Comparison of ENCODE assay signal across 1 cellular context in the genomic region with DNA sequence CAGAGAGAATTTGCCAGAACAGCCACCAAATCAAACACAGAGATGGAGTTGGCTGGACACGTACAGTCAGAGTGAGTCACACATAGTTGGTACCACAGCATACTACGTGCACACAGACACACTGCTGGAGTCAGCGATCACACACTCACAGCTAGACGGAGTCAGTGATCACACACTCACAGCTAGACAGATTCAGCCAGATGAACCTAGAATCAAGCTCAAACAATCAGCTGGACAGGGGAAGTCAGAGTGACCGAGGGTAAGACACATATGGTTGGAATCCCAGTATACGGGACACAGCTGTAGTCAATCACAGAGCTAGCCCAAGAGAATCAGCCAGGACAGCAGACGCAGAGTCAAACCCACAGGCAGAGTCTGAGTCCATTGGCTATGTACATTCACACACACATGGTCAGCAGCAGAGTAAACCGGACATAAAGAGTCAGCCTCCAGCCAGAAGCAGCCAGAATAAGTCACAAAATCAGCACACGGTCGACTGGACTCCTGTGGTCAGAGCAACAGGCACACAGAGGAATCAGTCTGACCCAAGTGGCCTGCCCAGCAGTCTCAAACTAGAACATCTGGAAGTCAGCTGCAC.
TF ChIP-seq lines count a peak whose summit lies in the region.

No MANE protein-coding gene starts in this region.

TF ChIP-seq in GM23338, 12 proteins besides CTCF, POLR2A, EP300 and RAD21:
- TF ChIP-seq, protein P1, sequence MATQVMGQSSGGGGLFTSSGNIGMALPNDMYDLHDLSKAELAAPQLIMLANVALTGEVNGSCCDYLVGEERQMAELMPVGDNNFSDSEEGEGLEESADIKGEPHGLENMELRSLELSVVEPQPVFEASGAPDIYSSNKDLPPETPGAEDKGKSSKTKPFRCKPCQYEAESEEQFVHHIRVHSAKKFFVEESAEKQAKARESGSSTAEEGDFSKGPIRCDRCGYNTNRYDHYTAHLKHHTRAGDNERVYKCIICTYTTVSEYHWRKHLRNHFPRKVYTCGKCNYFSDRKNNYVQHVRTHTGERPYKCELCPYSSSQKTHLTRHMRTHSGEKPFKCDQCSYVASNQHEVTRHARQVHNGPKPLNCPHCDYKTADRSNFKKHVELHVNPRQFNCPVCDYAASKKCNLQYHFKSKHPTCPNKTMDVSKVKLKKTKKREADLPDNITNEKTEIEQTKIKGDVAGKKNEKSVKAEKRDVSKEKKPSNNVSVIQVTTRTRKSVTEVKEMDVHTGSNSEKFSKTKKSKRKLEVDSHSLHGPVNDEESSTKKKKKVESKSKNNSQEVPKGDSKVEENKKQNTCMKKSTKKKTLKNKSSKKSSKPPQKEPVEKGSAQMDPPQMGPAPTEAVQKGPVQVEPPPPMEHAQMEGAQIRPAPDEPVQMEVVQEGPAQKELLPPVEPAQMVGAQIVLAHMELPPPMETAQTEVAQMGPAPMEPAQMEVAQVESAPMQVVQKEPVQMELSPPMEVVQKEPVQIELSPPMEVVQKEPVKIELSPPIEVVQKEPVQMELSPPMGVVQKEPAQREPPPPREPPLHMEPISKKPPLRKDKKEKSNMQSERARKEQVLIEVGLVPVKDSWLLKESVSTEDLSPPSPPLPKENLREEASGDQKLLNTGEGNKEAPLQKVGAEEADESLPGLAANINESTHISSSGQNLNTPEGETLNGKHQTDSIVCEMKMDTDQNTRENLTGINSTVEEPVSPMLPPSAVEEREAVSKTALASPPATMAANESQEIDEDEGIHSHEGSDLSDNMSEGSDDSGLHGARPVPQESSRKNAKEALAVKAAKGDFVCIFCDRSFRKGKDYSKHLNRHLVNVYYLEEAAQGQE (IDR thresholded peaks at IDR 0.05; ENCODE audit: unreplicated experiment): no peak
